ENCODE assay signal across 1 cellular context in the genomic region with DNA sequence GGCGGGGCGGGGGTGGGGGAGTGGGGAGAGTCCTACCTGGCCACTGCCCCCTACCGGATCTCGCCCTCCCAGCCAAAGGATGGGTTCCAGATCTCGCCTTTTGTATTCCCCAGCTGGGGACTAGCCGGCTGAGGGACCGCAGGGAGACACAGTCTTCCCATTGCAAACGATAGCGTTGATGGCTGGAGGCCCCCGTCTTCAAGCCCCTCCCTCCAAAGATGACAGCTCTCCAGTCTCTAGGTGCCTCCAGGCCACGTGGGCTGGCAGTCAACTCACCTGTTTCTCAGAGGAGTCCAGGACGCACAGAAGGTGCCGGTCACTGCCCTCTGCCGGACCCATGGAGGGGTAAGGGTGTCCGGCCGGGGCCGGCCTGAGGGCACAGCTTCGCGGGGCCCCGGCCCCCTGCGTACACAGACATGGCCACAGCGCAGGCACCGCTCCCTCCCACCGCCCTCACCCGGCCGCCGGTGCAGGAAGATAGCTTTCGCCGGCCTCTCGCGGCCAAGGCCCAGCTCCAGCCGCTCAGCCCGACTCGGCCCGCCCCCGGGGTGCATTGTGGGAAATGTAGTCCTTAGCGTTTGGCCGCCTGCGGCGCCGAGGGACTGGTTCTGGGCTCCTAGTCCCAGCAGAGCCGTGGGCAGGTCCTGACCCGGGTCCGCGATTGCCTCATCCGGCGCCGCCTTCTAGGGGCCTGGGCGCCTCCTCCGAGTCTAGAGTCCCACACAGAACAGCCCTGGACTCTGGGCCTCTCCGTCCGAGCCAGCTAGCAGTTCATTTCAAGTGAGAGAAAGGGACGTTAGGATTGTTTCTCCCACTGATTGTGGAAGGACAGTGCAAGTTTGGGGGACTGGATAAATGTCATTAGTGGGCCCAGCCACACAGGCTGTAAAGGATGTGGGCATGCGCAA.
TF ChIP-seq lines count a peak whose summit lies in the region.

Gene MON1A (minus strand): TSS at position 479 of the 908 bp plus-strand sequence. CDS start 16,465 bp downstream, outside the sequence.

TF ChIP-seq in WTC11, 78 proteins besides CTCF, POLR2A, EP300 and RAD21 (continued from another document and continues in another):
- TF ChIP-seq, protein P1, sequence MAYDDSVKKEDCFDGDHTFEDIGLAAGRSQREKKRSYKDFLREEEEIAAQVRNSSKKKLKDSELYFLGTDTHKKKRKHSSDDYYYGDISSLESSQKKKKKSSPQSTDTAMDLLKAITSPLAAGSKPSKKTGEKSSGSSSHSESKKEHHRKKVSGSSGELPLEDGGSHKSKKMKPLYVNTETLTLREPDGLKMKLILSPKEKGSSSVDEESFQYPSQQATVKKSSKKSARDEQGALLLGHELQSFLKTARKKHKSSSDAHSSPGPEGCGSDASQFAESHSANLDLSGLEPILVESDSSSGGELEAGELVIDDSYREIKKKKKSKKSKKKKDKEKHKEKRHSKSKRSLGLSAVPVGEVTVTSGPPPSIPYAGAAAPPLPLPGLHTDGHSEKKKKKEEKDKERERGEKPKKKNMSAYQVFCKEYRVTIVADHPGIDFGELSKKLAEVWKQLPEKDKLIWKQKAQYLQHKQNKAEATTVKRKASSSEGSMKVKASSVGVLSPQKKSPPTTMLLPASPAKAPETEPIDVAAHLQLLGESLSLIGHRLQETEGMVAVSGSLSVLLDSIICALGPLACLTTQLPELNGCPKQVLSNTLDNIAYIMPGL (CRISPR knock-in tag; IDR thresholded peaks at IDR 0.05): peak; percentile 87; the same call in 1 of the 2 replicates
- TF ChIP-seq SMAD3 (CRISPR knock-in tag; IDR thresholded peaks at IDR 0.05; ENCODE audit: borderline replicate concordance) (no peak), E2F4 (CRISPR knock-in tag; IDR thresholded peaks at IDR 0.05; ENCODE audit: borderline replicate concordance, low read depth) (no peak), ZBTB21 (CRISPR knock-in tag; IDR thresholded peaks at IDR 0.05; ENCODE audit: borderline replicate concordance) (no peak), ERG (CRISPR knock-in tag; IDR thresholded peaks at IDR 0.05) (no peak), GABPB1 (CRISPR knock-in tag; IDR thresholded peaks at IDR 0.05) (peak; percentile 96), SOX15 (CRISPR knock-in tag; IDR thresholded peaks at IDR 0.05) (no peak), ZNF232 (CRISPR knock-in tag; IDR thresholded peaks at IDR 0.05) (no peak), ZNF425 (CRISPR knock-in tag; conservative IDR thresholded peaks at IDR 0.05) (no peak), CREB1 (CRISPR knock-in tag; IDR thresholded peaks at IDR 0.05) (no peak), ZNF138 (CRISPR knock-in tag; conservative IDR thresholded peaks at IDR 0.05) (no peak), RELA (CRISPR knock-in tag; IDR thresholded peaks at IDR 0.05; ENCODE audit: borderline replicate concordance) (no peak), MLX (CRISPR knock-in tag; IDR thresholded peaks at IDR 0.05) (no peak), ESRRA (CRISPR knock-in tag; IDR thresholded peaks at IDR 0.05; ENCODE audit: borderline replicate concordance) (0 out of 2 replicates have a peak, but pooled peaks have one; percentile 21), NFYB (CRISPR knock-in tag; conservative IDR thresholded peaks at IDR 0.05; ENCODE audit: low read depth) (no peak), MYBL2 (CRISPR knock-in tag; IDR thresholded peaks at IDR 0.05) (no peak), ZNF263 (CRISPR knock-in tag; IDR thresholded peaks at IDR 0.05; ENCODE audit: low read depth) (no peak), PRRX2 (CRISPR knock-in tag; IDR thresholded peaks at IDR 0.05) (no peak), SP1 (CRISPR knock-in tag; conservative IDR thresholded peaks at IDR 0.05) (peak; percentile 89), NR2C2 (CRISPR knock-in tag; IDR thresholded peaks at IDR 0.05) (no peak), ZSCAN18 (CRISPR knock-in tag; IDR thresholded peaks at IDR 0.05) (no peak), TCF7 (CRISPR knock-in tag; IDR thresholded peaks at IDR 0.05; ENCODE audit: low read depth) (no peak), KAT7 (CRISPR knock-in tag; IDR thresholded peaks at IDR 0.05; ENCODE audit: borderline replicate concordance) (0 out of 2 replicates have a peak, but pooled peaks have one; percentile 48), CBFB (CRISPR knock-in tag; IDR thresholded peaks at IDR 0.05; ENCODE audit: low read depth) (no peak), RORB (CRISPR knock-in tag; IDR thresholded peaks at IDR 0.05) (no peak)
- TF ChIP-seq, protein P2, sequence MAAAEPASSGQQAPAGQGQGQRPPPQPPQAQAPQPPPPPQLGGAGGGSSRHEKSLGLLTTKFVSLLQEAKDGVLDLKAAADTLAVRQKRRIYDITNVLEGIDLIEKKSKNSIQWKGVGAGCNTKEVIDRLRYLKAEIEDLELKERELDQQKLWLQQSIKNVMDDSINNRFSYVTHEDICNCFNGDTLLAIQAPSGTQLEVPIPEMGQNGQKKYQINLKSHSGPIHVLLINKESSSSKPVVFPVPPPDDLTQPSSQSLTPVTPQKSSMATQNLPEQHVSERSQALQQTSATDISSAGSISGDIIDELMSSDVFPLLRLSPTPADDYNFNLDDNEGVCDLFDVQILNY (CRISPR knock-in tag; IDR thresholded peaks at IDR 0.05): peak; percentile 78; the same call in 1 of the 2 replicates
- TF ChIP-seq, protein P3, sequence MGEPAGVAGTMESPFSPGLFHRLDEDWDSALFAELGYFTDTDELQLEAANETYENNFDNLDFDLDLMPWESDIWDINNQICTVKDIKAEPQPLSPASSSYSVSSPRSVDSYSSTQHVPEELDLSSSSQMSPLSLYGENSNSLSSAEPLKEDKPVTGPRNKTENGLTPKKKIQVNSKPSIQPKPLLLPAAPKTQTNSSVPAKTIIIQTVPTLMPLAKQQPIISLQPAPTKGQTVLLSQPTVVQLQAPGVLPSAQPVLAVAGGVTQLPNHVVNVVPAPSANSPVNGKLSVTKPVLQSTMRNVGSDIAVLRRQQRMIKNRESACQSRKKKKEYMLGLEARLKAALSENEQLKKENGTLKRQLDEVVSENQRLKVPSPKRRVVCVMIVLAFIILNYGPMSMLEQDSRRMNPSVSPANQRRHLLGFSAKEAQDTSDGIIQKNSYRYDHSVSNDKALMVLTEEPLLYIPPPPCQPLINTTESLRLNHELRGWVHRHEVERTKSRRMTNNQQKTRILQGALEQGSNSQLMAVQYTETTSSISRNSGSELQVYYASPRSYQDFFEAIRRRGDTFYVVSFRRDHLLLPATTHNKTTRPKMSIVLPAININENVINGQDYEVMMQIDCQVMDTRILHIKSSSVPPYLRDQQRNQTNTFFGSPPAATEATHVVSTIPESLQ (CRISPR knock-in tag; IDR thresholded peaks at IDR 0.05): no peak
- TF ChIP-seq, protein P4, sequence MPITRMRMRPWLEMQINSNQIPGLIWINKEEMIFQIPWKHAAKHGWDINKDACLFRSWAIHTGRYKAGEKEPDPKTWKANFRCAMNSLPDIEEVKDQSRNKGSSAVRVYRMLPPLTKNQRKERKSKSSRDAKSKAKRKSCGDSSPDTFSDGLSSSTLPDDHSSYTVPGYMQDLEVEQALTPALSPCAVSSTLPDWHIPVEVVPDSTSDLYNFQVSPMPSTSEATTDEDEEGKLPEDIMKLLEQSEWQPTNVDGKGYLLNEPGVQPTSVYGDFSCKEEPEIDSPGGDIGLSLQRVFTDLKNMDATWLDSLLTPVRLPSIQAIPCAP (CRISPR knock-in tag; IDR thresholded peaks at IDR 0.05): no peak
- TF ChIP-seq, protein P5, sequence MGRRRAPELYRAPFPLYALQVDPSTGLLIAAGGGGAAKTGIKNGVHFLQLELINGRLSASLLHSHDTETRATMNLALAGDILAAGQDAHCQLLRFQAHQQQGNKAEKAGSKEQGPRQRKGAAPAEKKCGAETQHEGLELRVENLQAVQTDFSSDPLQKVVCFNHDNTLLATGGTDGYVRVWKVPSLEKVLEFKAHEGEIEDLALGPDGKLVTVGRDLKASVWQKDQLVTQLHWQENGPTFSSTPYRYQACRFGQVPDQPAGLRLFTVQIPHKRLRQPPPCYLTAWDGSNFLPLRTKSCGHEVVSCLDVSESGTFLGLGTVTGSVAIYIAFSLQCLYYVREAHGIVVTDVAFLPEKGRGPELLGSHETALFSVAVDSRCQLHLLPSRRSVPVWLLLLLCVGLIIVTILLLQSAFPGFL (CRISPR knock-in tag; IDR thresholded peaks at IDR 0.05; ENCODE audit: borderline replicate concordance): no peak
- TF ChIP-seq, protein P6, sequence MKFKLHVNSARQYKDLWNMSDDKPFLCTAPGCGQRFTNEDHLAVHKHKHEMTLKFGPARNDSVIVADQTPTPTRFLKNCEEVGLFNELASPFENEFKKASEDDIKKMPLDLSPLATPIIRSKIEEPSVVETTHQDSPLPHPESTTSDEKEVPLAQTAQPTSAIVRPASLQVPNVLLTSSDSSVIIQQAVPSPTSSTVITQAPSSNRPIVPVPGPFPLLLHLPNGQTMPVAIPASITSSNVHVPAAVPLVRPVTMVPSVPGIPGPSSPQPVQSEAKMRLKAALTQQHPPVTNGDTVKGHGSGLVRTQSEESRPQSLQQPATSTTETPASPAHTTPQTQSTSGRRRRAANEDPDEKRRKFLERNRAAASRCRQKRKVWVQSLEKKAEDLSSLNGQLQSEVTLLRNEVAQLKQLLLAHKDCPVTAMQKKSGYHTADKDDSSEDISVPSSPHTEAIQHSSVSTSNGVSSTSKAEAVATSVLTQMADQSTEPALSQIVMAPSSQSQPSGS (CRISPR knock-in tag; IDR thresholded peaks at IDR 0.05; ENCODE audit: borderline replicate concordance, low read depth): no peak
- TF ChIP-seq, protein P7, sequence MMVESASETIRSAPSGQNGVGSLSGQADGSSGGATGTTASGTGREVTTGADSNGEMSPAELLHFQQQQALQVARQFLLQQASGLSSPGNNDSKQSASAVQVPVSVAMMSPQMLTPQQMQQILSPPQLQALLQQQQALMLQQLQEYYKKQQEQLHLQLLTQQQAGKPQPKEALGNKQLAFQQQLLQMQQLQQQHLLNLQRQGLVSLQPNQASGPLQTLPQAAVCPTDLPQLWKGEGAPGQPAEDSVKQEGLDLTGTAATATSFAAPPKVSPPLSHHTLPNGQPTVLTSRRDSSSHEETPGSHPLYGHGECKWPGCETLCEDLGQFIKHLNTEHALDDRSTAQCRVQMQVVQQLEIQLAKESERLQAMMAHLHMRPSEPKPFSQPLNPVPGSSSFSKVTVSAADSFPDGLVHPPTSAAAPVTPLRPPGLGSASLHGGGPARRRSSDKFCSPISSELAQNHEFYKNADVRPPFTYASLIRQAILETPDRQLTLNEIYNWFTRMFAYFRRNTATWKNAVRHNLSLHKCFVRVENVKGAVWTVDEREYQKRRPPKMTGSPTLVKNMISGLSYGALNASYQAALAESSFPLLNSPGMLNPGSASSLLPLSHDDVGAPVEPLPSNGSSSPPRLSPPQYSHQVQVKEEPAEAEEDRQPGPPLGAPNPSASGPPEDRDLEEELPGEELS (CRISPR knock-in tag; IDR thresholded peaks at IDR 0.05): no peak; the same call in 1 of the 2 replicates
